ENCODE assay signal across 34 cellular contexts in the genomic region with DNA sequence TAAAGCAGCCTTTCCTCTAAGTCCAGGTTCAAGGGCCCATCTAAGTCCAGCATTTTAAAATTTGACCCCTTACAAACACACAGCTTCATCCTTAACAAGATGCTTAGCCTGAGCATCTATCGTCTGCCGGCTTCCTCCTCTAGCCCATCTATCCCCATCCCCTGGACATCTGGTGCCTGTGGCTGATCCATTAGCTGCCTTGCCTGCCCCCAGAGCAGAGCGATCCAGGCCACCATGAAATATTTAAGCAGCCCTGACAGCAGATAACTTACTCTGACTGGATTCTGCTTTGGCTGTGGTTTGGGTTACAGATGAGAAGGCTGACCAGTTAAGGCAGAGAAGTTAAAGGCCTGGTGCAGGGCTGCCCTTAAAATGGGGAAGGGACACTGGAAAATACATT.
"Had no signal": no experiment of that assay in that cellular context is flagged by ENCODE, and none has a peak within 500 bp of the region (broad histone marks: within the 10 kb centered on the region; RNA-seq: fewer than 3 reads in every experiment).

No MANE protein-coding gene starts in this region.

- H3K27me3 ChIP-seq: ascending aorta, cardiac muscle cell, Peyer's patch had no signal

- ATAC-seq: activated CD4-positive, alpha-beta T cell treated with anti-CD3 and anti-CD28 coated beads for 36 hours; activated CD4-positive, CD25-positive, alpha-beta regulatory T cell treated with anti-CD3 and anti-CD28 coated beads, Interleukin-2, amount 50 U/mL, for 24 hours; activated CD8-positive, alpha-beta T cell treated with anti-CD3 and anti-CD28 coated beads, Interleukin-2, amount 10 ng/mL, durations not matched to agents 7 days and 5 days; PC-3; Right ventricle myocardium inferior; WTC11 had no signal

- H3K4me3 Mint-ChIP-seq: activated CD4-positive, alpha-beta T cell treated with anti-CD3 and anti-CD28 coated beads for 36 hours; activated CD4-positive, alpha-beta T cell treated with anti-CD3 and anti-CD28 coated beads, Interleukin-2, amount 10 ng/mL, durations not matched to agents 7 days and 5 days; activated CD8-positive, alpha-beta T cell treated with anti-CD3 and anti-CD28 coated beads, Interleukin-2, amount 10 ng/mL, durations not matched to agents 7 days and 5 days; activated naive CD4-positive, alpha-beta T cell treated with anti-CD3 and anti-CD28 coated beads, Interleukin-2, amount 50 U/mL, for 24 hours; activated naive CD8-positive, alpha-beta T cell treated with anti-CD3 and anti-CD28 coated beads, Interleukin-2, amount 10 ng/mL, durations not matched to agents 7 days and 5 days; activated T-cell treated with anti-CD3 and anti-CD28 coated beads, Interleukin-2, amount 50 U/mL, for 24 hours; central memory CD8-positive, alpha-beta T cell; T-helper 1 cell treated with Interleukin-12 subunit alpha and Interleukin-12 subunit beta and Interleukin-4 antibody, amounts not matched to agents 30 μg/mL and 1 μg/mL, for 36 hours; T-helper 2 cell treated with Interferon-gamma antibody and Interleukin-4, amounts not matched to agents 5 μg/mL and 100 μg/mL, for 36 hours; WTC11 had no signal

- H3K4me3 ChIP-seq: ascending aorta, cardiac muscle cell, Peyer's patch had no signal

- H3K27ac Mint-ChIP-seq: activated CD4-positive, alpha-beta T cell treated with anti-CD3 and anti-CD28 coated beads for 36 hours; activated CD4-positive, alpha-beta T cell treated with anti-CD3 and anti-CD28 coated beads, Interleukin-2, amount 10 ng/mL, durations not matched to agents 7 days and 5 days; activated CD8-positive, alpha-beta T cell treated with anti-CD3 and anti-CD28 coated beads, Interleukin-2, amount 10 ng/mL, durations not matched to agents 7 days and 5 days; activated naive CD4-positive, alpha-beta T cell treated with anti-CD3 and anti-CD28 coated beads, Interleukin-2, amount 50 U/mL, for 24 hours; activated naive CD8-positive, alpha-beta T cell treated with anti-CD3 and anti-CD28 coated beads, Interleukin-2, amount 10 ng/mL, durations not matched to agents 7 days and 5 days; activated T-cell treated with anti-CD3 and anti-CD28 coated beads, Interleukin-2, amount 50 U/mL, for 24 hours; activated T-helper 2 cell treated with anti-CD3 and anti-CD28 coated beads, Interferon-gamma antibody, Interleukin-2, Interleukin-4, amounts not matched to agents 10 μg/mL and 5 μg/mL and 100 μg/mL, durations not matched to agents 14 hours and 24 hours and 36 hours; T-helper 1 cell treated with Interleukin-12 subunit alpha and Interleukin-12 subunit beta and Interleukin-4 antibody, amounts not matched to agents 30 μg/mL and 1 μg/mL, for 36 hours; T-helper 2 cell treated with Interferon-gamma antibody and Interleukin-4, amounts not matched to agents 5 μg/mL and 100 μg/mL, for 36 hours; WTC11 had no signal

- DNase-seq: activated CD4-positive, alpha-beta T cell treated with anti-CD3 and anti-CD28 coated beads for 36 hours; activated CD4-positive, alpha-beta T cell treated with anti-CD3 and anti-CD28 coated beads, Interleukin-2, amount 10 ng/mL, durations not matched to agents 7 days and 5 days; activated CD4-positive, alpha-beta T cell treated with anti-CD3 and anti-CD28 coated beads, Interleukin-2, amount 50 U/mL, for 48 hours; activated CD8-positive, alpha-beta T cell treated with anti-CD3 and anti-CD28 coated beads, Interleukin-2, amount 10 ng/mL, durations not matched to agents 7 days and 5 days; activated gamma-delta T cell; activated naive CD4-positive, alpha-beta T cell treated with Interleukin-2 at 50 U/mL for 16 hours; activated naive CD8-positive, alpha-beta T cell treated with anti-CD3 and anti-CD28 coated beads, Interleukin-2, amount 10 ng/mL, durations not matched to agents 7 days and 5 days; activated T-cell treated with anti-CD3 and anti-CD28 coated beads, Interleukin-2, amount 50 U/mL, for 24 hours; amygdala; Karpas-422; NCI-H1105; NCI-H1417 treated with DMSO at 0.1 percent for 48 hours; NCI-H187 treated with DMSO at 0.1 percent for 48 hours; NCI-H2081; NCI-H2171 treated with DMSO at 0.1 percent for 48 hours; NCI-H2227 treated with DMSO at 0.1 percent for 48 hours; NCI-H446; NCI-H510A treated with DMSO at 0.1 percent for 48 hours; NCI-H526 treated with DMSO at 0.1 percent for 48 hours; NCI-H774; PC-3; Peyer's patch; SIG-M5 had no signal

- H3K9me3 Mint-ChIP-seq: activated CD4-positive, alpha-beta T cell treated with anti-CD3 and anti-CD28 coated beads, Interleukin-2, amount 10 ng/mL, durations not matched to agents 7 days and 5 days; activated naive CD4-positive, alpha-beta T cell treated with anti-CD3 and anti-CD28 coated beads, Interleukin-2, amount 50 U/mL, for 24 hours; activated naive CD8-positive, alpha-beta T cell treated with anti-CD3 and anti-CD28 coated beads, Interleukin-2, amount 10 ng/mL, durations not matched to agents 7 days and 5 days; activated T-cell treated with anti-CD3 and anti-CD28 coated beads, Interleukin-2, amount 50 U/mL, for 24 hours; activated T-helper 2 cell treated with anti-CD3 and anti-CD28 coated beads, Interferon-gamma antibody, Interleukin-2, Interleukin-4, amounts not matched to agents 10 μg/mL and 5 μg/mL and 100 μg/mL, durations not matched to agents 14 hours and 24 hours and 36 hours; central memory CD8-positive, alpha-beta T cell; T-helper 1 cell treated with Interleukin-12 subunit alpha and Interleukin-12 subunit beta and Interleukin-4 antibody, amounts not matched to agents 30 μg/mL and 1 μg/mL, for 36 hours; T-helper 2 cell treated with Interferon-gamma antibody and Interleukin-4, amounts not matched to agents 5 μg/mL and 100 μg/mL, for 36 hours; WTC11 had no signal

- H3K36me3 ChIP-seq: ascending aorta, cardiac muscle cell, Peyer's patch had no signal

- H3K4me1 Mint-ChIP-seq: activated naive CD4-positive, alpha-beta T cell treated with anti-CD3 and anti-CD28 coated beads, Interleukin-2, amount 50 U/mL, for 24 hours; central memory CD8-positive, alpha-beta T cell had no signal

- H3K9me3 ChIP-seq: ascending aorta, Peyer's patch had no signal

- H3K36me3 Mint-ChIP-seq: activated naive CD4-positive, alpha-beta T cell treated with anti-CD3 and anti-CD28 coated beads, Interleukin-2, amount 50 U/mL, for 24 hours; activated naive CD8-positive, alpha-beta T cell treated with anti-CD3 and anti-CD28 coated beads, Interleukin-2, amount 10 ng/mL, durations not matched to agents 7 days and 5 days; WTC11 had no signal

- H3K27ac ChIP-seq: ascending aorta, cardiac muscle cell, Peyer's patch, RWPE1 had no signal
